ENCODE assay signal across 13 cellular contexts in the genomic region with DNA sequence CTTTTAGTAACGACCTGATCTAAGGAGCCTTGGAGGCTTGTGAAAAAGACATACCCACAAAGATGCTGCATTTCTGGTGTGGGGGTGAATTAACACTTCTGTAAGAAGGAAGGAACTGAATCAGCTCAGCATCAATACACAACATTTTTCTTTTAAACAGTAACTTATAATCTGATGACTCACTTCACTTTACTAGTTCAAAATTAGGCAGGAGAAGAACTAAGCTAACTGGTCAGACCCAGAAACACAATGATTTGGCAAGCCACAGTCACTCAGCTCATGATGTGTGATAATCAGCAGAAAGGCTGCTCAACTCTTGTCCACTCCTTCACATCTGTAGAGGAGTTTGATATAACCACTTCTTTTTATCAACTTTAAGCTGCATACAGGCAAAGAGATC. TPM values are rescaled to one million over a fixed set of nuclear protein-coding genes. Genes with fewer than 3 reads are reported as not detected.
DNase-seq lines count a peak whose midpoint lies in the region; ATAC-seq and TF ChIP-seq lines count a peak whose summit lies in the region.
"Had no signal": no experiment of that assay in that cellular context is flagged by ENCODE, and none has a peak within 500 bp of the region (broad histone marks: within the 10 kb centered on the region; RNA-seq: fewer than 3 reads in every experiment).

No MANE protein-coding gene starts in this region.

- H3K4me3 Mint-ChIP-seq in stimulated activated naive CD8-positive, alpha-beta T cell treated with anti-CD3 and anti-CD28 coated beads, Interleukin-15, amount 100 ng/mL, for 72 hours = peak overlapping the region in 1 of 2 donors; percentile 20
- no peak overlapping the region for H3K4me3 Mint-ChIP-seq in neural progenitor cell

- H3K4me1 ChIP-seq in neural progenitor cell = peaks cover 6% of the 10 kb centered on the region

- H3K9ac ChIP-seq in neural progenitor cell = no peak overlapping the region

- H3K4me3 ChIP-seq in choroid plexus epithelial cell (ENCODE audit: low read depth, low read length) (no peak overlapping the region), neural progenitor cell (no peak overlapping the region)

- ATAC-seq in stimulated activated naive CD8-positive, alpha-beta T cell treated with anti-CD3 and anti-CD28 coated beads, Interleukin-15, amount 100 ng/mL, for 72 hours = peak; percentile 6
- no peak for ATAC-seq in stimulated activated naive CD8-positive, alpha-beta T cell treated with anti-CD3 and anti-CD28 coated beads, Interleukin-15, Interleukin-2, amounts not matched to agents 100 U/mL and 50 U/mL, for 24 hours
- ATAC-seq in HG03354 (IDR thresholded peaks at IDR 0.05; ENCODE audit: poor library complexity, severe bottlenecking, unreplicated experiment) = peak; percentile 46

- peak overlapping the region; percentile 1 to 88 for H3K27ac Mint-ChIP-seq in stimulated activated naive CD8-positive, alpha-beta T cell treated with anti-CD3 and anti-CD28 coated beads, Interleukin-15, amount 100 ng/mL, for 72 hours
- no peak overlapping the region for H3K27ac Mint-ChIP-seq in neural progenitor cell

- no peaks in the 10 kb centered on the region for H3K36me3 ChIP-seq in neural progenitor cell

- no peaks in the 10 kb centered on the region for H3K27me3 Mint-ChIP-seq in stimulated activated naive CD8-positive, alpha-beta T cell treated with anti-CD3 and anti-CD28 coated beads, Interleukin-15, amount 100 ng/mL, for 72 hours
- H3K27me3 Mint-ChIP-seq in neural progenitor cell (ENCODE audit: insufficient read depth, low read depth) = no peaks in the 10 kb centered on the region
- H3K27me3 Mint-ChIP-seq: IgD-negative memory B cell had no signal

- peaks cover 49% of the 10 kb centered on the region for H3K4me1 Mint-ChIP-seq in stimulated activated naive CD8-positive, alpha-beta T cell treated with anti-CD3 and anti-CD28 coated beads, Interleukin-15, amount 100 ng/mL, for 72 hours
- H3K4me1 Mint-ChIP-seq in neural progenitor cell = peaks cover 8% of the 10 kb centered on the region

- H3K4me2 ChIP-seq in neural progenitor cell = no peak overlapping the region

- H3K9me3 ChIP-seq in neural progenitor cell (ENCODE audit: low read depth) = no peaks in the 10 kb centered on the region

- H3K36me3 Mint-ChIP-seq in neural progenitor cell = peaks cover 6% of the 10 kb centered on the region
- H3K36me3 Mint-ChIP-seq: IgD-negative memory B cell had no signal

- DNase-seq in stimulated activated naive CD8-positive, alpha-beta T cell treated with anti-CD3 and anti-CD28 coated beads, Interleukin-15, amount 100 ng/mL, for 72 hours = no peak
- no peak for DNase-seq in stimulated activated naive CD8-positive, alpha-beta T cell treated with anti-CD3 and anti-CD28 coated beads, Interleukin-15, Interleukin-2, amounts not matched to agents 100 U/mL and 50 U/mL, for 24 hours
- DNase-seq in choroid plexus epithelial cell (ENCODE audit: low read depth) (peak; percentile 16), D341Med (ENCODE audit: low spot score) (no peak), neural progenitor cell (ENCODE audit: low spot score) (no peak), NOMO-1 (lab: John Stamatoyannopoulos, UW; ENCODE audit: unreplicated experiment in 2 of 2) (no peak)
- DNase-seq in NK-92 treated with Interleukin-12 subunit alpha and Interleukin-12 subunit beta, amount 100 ng/mL, for 24 hours (lab: John Stamatoyannopoulos, UW) = no peak
- DNase-seq: activated CD4-positive, alpha-beta T cell treated with anti-CD3 and anti-CD28 coated beads for 4 hours; C1 segment of cervical spinal cord; stimulated activated CD4-positive, alpha-beta T cell treated with anti-CD3 and anti-CD28 coated beads, Interleukin-4, amount 100 ng/mL, for 24 hours had no signal

- TF ChIP-seq CTCF in choroid plexus epithelial cell (conservative IDR thresholded peaks at IDR 0.05; ENCODE audit: low read depth, low read length) (no peak), neural progenitor cell (IDR thresholded peaks at IDR 0.05) (no peak)

- peaks cover under 1% of the 10 kb centered on the region for H3K79me2 ChIP-seq in neural progenitor cell (ENCODE audit: low read depth)

- peaks cover 5 to 7% of the 10 kb centered on the region in 2 donors for H3K9me3 Mint-ChIP-seq in stimulated activated naive CD8-positive, alpha-beta T cell treated with anti-CD3 and anti-CD28 coated beads, Interleukin-15, amount 100 ng/mL, for 72 hours
- H3K9me3 Mint-ChIP-seq in neural progenitor cell = peaks cover 11% of the 10 kb centered on the region

- H4K20me1 ChIP-seq in neural progenitor cell (ENCODE audit: low read depth) = no peaks in the 10 kb centered on the region

- H2AFZ ChIP-seq in neural progenitor cell (replicated peaks) = no peak overlapping the region

- H3F3A ChIP-seq in neural progenitor cell (ENCODE audit: low read depth) = peaks cover 3% of the 10 kb centered on the region

- H3K27ac ChIP-seq in neural progenitor cell = no peak overlapping the region

- H3K27me3 ChIP-seq in neural progenitor cell = no peaks in the 10 kb centered on the region

RNA-seq across cellular contexts. Expression of a gene that starts 4.6 kb away (rescaled TPM):
- total RNA-seq in neural progenitor cell (ENCODE audit: low replicate concordance) = 2.0 and 2.3 TPM in 2 replicates

RNA-seq across cellular contexts. Expression of a gene that starts 56.1 kb away (rescaled TPM):
- total RNA-seq in neural progenitor cell (ENCODE audit: low replicate concordance) = not detected in 2 replicates
- total RNA-seq: OCI-LY7 had no signal
